9 cellular contexts compared by ENCODE assay signal in the genomic region with DNA sequence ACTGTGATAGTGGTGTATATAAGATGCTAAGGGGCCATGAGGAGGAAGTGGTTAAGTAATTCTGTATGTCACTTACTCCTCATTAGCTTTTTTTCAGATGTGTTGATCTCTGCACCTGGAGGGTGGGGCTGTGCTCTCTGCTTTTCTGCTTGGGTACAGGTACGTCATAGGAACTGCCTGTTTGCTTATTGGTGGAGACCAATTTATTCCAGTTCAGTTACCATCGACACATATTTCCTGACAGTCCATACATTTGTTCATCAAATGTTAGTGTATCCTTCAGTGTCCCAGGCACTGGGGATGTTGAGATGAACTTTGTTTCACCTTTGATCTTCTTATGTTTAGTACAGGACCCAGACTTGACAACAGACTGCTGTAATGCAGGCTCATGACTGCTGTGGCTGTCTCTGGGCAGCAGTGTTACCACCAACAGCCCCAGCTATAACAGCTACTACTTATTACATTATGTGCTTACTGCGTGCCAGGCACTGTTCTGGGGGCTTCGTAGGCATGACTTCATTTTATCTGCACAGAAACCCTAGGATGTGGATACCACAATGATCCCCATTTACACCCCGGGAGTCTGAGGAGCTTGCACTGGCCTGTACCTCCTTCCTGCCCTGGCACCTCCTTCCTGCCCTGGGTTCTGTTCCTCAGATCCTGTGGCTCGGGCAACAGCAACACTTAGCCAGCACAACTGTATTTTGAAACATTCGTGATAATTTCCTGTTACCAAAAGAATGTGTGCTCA.
A peak's percentile ranks its signal among the peaks of the same experiment; 100 is the strongest.
DNase-seq lines count a peak whose midpoint lies in the region; ATAC-seq and TF ChIP-seq lines count a peak whose summit lies in the region.
"Had no signal": no experiment of that assay in that cellular context is flagged by ENCODE, and none has a peak within 500 bp of the region (broad histone marks: within the 10 kb centered on the region; RNA-seq: fewer than 3 reads in every experiment).

No MANE protein-coding gene starts in this region.

- H3K27ac Mint-ChIP-seq in glutamatergic neuron (ENCODE audit: unreplicated experiment): no peak overlapping the region

- H3K27ac ChIP-seq in substantia nigra (ENCODE audit: low read depth, low read length, poor library complexity, severe bottlenecking) (no peak overlapping the region), stomach (peak overlapping the region in 1 of 5 donors; percentile 38)
- H3K27ac ChIP-seq: VCaP had no signal

- TF ChIP-seq POLR2A in stomach (IDR thresholded peaks at IDR 0.05): no peak

- H3K9me3 Mint-ChIP-seq in glutamatergic neuron (ENCODE audit: unreplicated experiment): peaks cover 4% of the 10 kb centered on the region

- intact Hi-C loops in stomach (cut with DNase I; ENCODE audit: low total_unique reads): no loop called here

- TF ChIP-seq CTCF in glutamatergic neuron (IDR thresholded peaks at IDR 0.05; ENCODE audit: partially characterized antibody, unreplicated experiment) (no peak), stomach (IDR thresholded peaks at IDR 0.05) (no peak)

- H3K36me3 ChIP-seq in stomach: peaks cover 0 to 12% (median 0%) of the 10 kb centered on the region in 4 donors

- DNase-seq in NCI-H1436 treated with DMSO at 0.1 percent for 48 hours (lab: John Stamatoyannopoulos, UW): peak; percentile 85
- DNase-seq in activated T-helper 1 cell treated with Interleukin-2 at 50 U/mL for 16 hours (ENCODE audit: low read depth): peak; percentile 30
- DNase-seq in stimulated activated CD4-positive, alpha-beta T cell treated with anti-CD3 and anti-CD28 coated beads, Interleukin-15, amount 100 ng/mL, for 1 hour (ENCODE audit: low read depth in 1 of 2, low spot score in 1 of 2): peak; percentile 5 to 23
- no peak for DNase-seq in substantia nigra (lab: John Stamatoyannopoulos, UW)
- DNase-seq in glutamatergic neuron: no peak
- no peak for DNase-seq in stomach
- no peak for DNase-seq in occipital lobe (lab: John Stamatoyannopoulos, UW)

- H3K4me3 ChIP-seq in stomach: no peak overlapping the region

- H3K4me1 ChIP-seq in stomach: no peaks in the 10 kb centered on the region

- no peaks in the 10 kb centered on the region for H3K4me1 Mint-ChIP-seq in glutamatergic neuron (ENCODE audit: low read depth, unreplicated experiment)

- H3K4me3 Mint-ChIP-seq in glutamatergic neuron (ENCODE audit: unreplicated experiment): no peak overlapping the region

- WGBS in stomach, 5 donors: 57 to 69% (median 62%) methylated on average over 7 of the region's 7 CpGs

- H3K9me3 ChIP-seq in stomach: no peaks in the 10 kb centered on the region

- H3K27me3 ChIP-seq in stomach: no peaks in the 10 kb centered on the region

- H3K27me3 Mint-ChIP-seq in glutamatergic neuron (ENCODE audit: unreplicated experiment): no peaks in the 10 kb centered on the region

- H3K36me3 Mint-ChIP-seq in glutamatergic neuron (ENCODE audit: unreplicated experiment): peaks cover 6% of the 10 kb centered on the region

- peak; percentile 57 for ATAC-seq in GM18909 (IDR thresholded peaks at IDR 0.05; ENCODE audit: poor library complexity, unreplicated experiment)

- TF ChIP-seq EP300 in stomach (IDR thresholded peaks at IDR 0.05): no peak

Comparison
In these comparisons a context has a peak if more than half of its experiments do, and no peak if none do; other contexts are left out.
1. DNase-seq: peak in NCI-H1436 treated with DMSO at 0.1 percent for 48 hours (single experiment), activated T-helper 1 cell treated with Interleukin-2 at 50 U/mL for 16 hours (single experiment) and stimulated activated CD4-positive, alpha-beta T cell treated with anti-CD3 and anti-CD28 coated beads, Interleukin-15, amount 100 ng/mL, for 1 hour (2 of 2); none in substantia nigra (0 of 49), glutamatergic neuron (single experiment), stomach (single experiment) and occipital lobe (single experiment).